12 cellular contexts compared by ENCODE assay signal in the genomic region with DNA sequence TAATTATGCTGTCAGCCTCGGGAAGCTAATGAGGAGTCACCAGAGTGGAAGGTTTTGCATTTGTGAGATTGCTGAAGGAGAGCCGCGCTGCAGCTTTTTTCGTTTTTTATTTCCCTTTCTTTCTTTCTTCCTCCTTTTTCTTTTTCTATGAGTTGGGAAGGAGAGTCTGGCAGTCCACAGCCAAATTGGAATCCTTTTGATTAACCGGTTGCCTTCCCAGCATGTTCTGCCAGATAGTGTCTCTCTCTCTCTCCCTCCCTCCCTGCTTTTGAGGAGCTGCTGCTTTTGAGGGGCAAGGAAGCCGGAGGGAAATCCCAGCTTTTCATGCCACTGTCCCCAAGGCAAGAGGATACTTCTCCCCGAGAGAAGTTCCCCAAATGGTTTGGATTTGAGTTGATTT.
A peak's percentile ranks its signal among the peaks of the same experiment; 100 is the strongest.
DNase-seq lines count a peak whose midpoint lies in the region; ATAC-seq and TF ChIP-seq lines count a peak whose summit lies in the region.
"Had no signal": no experiment of that assay in that cellular context is flagged by ENCODE, and none has a peak within 500 bp of the region (broad histone marks: within the 10 kb centered on the region; RNA-seq: fewer than 3 reads in every experiment).

No MANE protein-coding gene starts in this region.

- TF ChIP-seq CTCF in BJ (IDR thresholded peaks at IDR 0.05; ENCODE audit: insufficient read depth, low read depth, low read length) (no peak), fibroblast of the aortic adventitia (IDR thresholded peaks at IDR 0.05; ENCODE audit: insufficient read depth, low read length) (no peak), progenitor cell of endocrine pancreas (IDR thresholded peaks at IDR 0.05; ENCODE audit: unreplicated experiment) (no peak)

- peak overlapping the region; percentile 25 for H3K4me3 Mint-ChIP-seq in progenitor cell of endocrine pancreas (ENCODE audit: low read depth)
- no peak overlapping the region for H3K4me3 Mint-ChIP-seq in natural killer cell treated with Interleukin-12 subunit alpha and Interleukin-12 subunit beta and Interleukin-15 and Interleukin-18, amount 100 ng/mL, for 72 hours
- H3K4me3 Mint-ChIP-seq: CD8-positive, alpha-beta T cell had no signal

- H3K4me1 Mint-ChIP-seq in progenitor cell of endocrine pancreas (ENCODE audit: low read depth), result peaks cover 50% of the 10 kb centered on the region
- H3K4me1 Mint-ChIP-seq in natural killer cell treated with Interleukin-12 subunit alpha and Interleukin-12 subunit beta and Interleukin-15 and Interleukin-18, amount 100 ng/mL, for 72 hours (ENCODE audit: low read depth in 2 of 2), result no peaks in the 10 kb centered on the region

- no peaks in the 10 kb centered on the region for H3K9me3 Mint-ChIP-seq in progenitor cell of endocrine pancreas (ENCODE audit: low read depth)
- no peaks in the 10 kb centered on the region for H3K9me3 Mint-ChIP-seq in natural killer cell treated with Interleukin-12 subunit alpha and Interleukin-12 subunit beta and Interleukin-15 and Interleukin-18, amount 100 ng/mL, for 72 hours
- H3K9me3 Mint-ChIP-seq: CD8-positive, alpha-beta T cell had no signal

- H3K4me3 ChIP-seq in BJ (ENCODE audit: low read depth, low read length), result peak overlapping the region; percentile 2; the same call in 1 of the 2 replicates
- peak overlapping the region; percentile 8 for H3K4me3 ChIP-seq in NT2/D1 (ENCODE audit: insufficient read length, low read depth)
- H3K4me3 ChIP-seq in fibroblast of the aortic adventitia (ENCODE audit: low read depth, low read length), result peak overlapping the region; percentile 17
- H3K4me3 ChIP-seq: K562, vagina had no signal

- no peaks in the 10 kb centered on the region for H3K36me3 ChIP-seq in BJ (ENCODE audit: control insufficient read depth, insufficient read depth, low read length)
- H3K36me3 ChIP-seq in NT2/D1 (ENCODE audit: insufficient read depth, insufficient read length, low read length), result no peaks in the 10 kb centered on the region
- H3K36me3 ChIP-seq: vagina had no signal

- DNase-seq in BJ (ENCODE audit: low read depth), result no peak
- DNase-seq in NT2/D1 (ENCODE audit: low read depth, low spot score), result no peak
- DNase-seq in fibroblast of the aortic adventitia (ENCODE audit: low read depth), result no peak
- no peak for DNase-seq in progenitor cell of endocrine pancreas (ENCODE audit: low spot score, unreplicated experiment)
- DNase-seq in GM19240 (ENCODE audit: insufficient read length, low spot score), result no peak
- DNase-seq in NCI-H2227 treated with DMSO at 0.1 percent for 48 hours (lab: John Stamatoyannopoulos, UW), result no peak
- no peak for DNase-seq in natural killer cell treated with Interleukin-12 subunit alpha and Interleukin-12 subunit beta and Interleukin-15 and Interleukin-18, amount 100 ng/mL, for 72 hours (ENCODE audit: low spot score)
- DNase-seq in stimulated activated CD8-positive, alpha-beta memory T cell treated with anti-CD3 and anti-CD28 coated beads, Interleukin-4, amount 100 ng/mL, for 48 hours, result no peak
- DNase-seq: CD8-positive, alpha-beta T cell had no signal

- H3K9ac ChIP-seq in NT2/D1 (ENCODE audit: insufficient read length, low read depth), result peak overlapping the region; percentile 46

- no peaks in the 10 kb centered on the region for H3K27me3 Mint-ChIP-seq in progenitor cell of endocrine pancreas
- H3K27me3 Mint-ChIP-seq in natural killer cell treated with Interleukin-12 subunit alpha and Interleukin-12 subunit beta and Interleukin-15 and Interleukin-18, amount 100 ng/mL, for 72 hours, result peaks cover 26 to 43% of the 10 kb centered on the region in 2 donors

- POLR2A ChIA-PET in BJ (lab: Charles Lee), result interaction anchor here (0.6 kb wide), 1 partner anchor 106 kb away, joined by 3 read pairs; no protein-coding TSS in a partner anchor

- H3K27me3 ChIP-seq in BJ (ENCODE audit: control insufficient read depth, insufficient read depth, low read length) (no peaks in the 10 kb centered on the region), NT2/D1 (ENCODE audit: insufficient read depth, insufficient read length) (no peaks in the 10 kb centered on the region)
- H3K27me3 ChIP-seq: vagina had no signal

- H3K4me1 ChIP-seq in NT2/D1 (ENCODE audit: insufficient read depth, insufficient read length), result peaks cover 3% of the 10 kb centered on the region

- ATAC-seq in natural killer cell treated with Interleukin-12 subunit alpha and Interleukin-12 subunit beta and Interleukin-15 and Interleukin-18, amount 100 ng/mL, for 72 hours, result no peak
- ATAC-seq: CD8-positive, alpha-beta T cell; K562; Panc1 had no signal

- H3K36me3 Mint-ChIP-seq in progenitor cell of endocrine pancreas (ENCODE audit: insufficient read depth), result no peaks in the 10 kb centered on the region
- H3K36me3 Mint-ChIP-seq in natural killer cell treated with Interleukin-12 subunit alpha and Interleukin-12 subunit beta and Interleukin-15 and Interleukin-18, amount 100 ng/mL, for 72 hours, result no peaks in the 10 kb centered on the region
- H3K36me3 Mint-ChIP-seq: CD8-positive, alpha-beta T cell had no signal

- H3K9me3 ChIP-seq in NT2/D1 (ENCODE audit: insufficient read depth, low read length), result no peaks in the 10 kb centered on the region
- H3K9me3 ChIP-seq: vagina had no signal

- CTCF ChIA-PET in BJ (lab: Yijun Ruan, JAX), result interaction anchor here (0.9 to 1.5 kb wide), 2 partner anchors 28 to 147 kb away, joined by 3 to 4 read pairs; no protein-coding TSS in a partner anchor

- no peak overlapping the region for H3K27ac Mint-ChIP-seq in progenitor cell of endocrine pancreas
- no peak overlapping the region for H3K27ac Mint-ChIP-seq in natural killer cell treated with Interleukin-12 subunit alpha and Interleukin-12 subunit beta and Interleukin-15 and Interleukin-18, amount 100 ng/mL, for 72 hours
- H3K27ac Mint-ChIP-seq: CD8-positive, alpha-beta T cell had no signal
